Comparison of ENCODE assay signal across 14 cellular contexts in the genomic region with DNA sequence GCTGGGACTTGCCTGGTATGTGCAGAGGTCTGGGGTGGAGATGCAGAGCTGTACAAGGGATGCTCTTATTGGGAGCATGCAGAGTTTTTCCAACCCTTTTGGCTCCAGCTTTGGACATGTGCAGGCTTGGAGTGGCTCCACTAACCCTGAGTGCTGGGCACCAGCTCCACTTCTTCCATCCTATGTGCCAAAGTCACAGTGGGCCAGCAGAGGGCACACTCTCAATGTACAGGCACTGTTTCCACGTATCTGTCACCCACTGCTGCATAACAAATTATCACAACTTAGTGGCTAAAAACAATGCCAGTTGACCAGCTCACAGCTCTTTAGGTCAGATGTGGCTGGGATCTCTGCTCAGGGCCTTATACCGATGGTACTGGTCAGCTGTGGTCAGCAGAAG.
A peak's percentile ranks its signal among the peaks of the same experiment; 100 is the strongest.
DNase-seq lines count a peak whose midpoint lies in the region; ATAC-seq, FAIRE-seq and TF ChIP-seq lines count a peak whose summit lies in the region.
"Had no signal": no experiment of that assay in that cellular context is flagged by ENCODE, and none has a peak within 500 bp of the region (broad histone marks: within the 10 kb centered on the region; RNA-seq: fewer than 3 reads in every experiment).

No MANE protein-coding gene starts in this region.

- no peak overlapping the region for H3K4me3 Mint-ChIP-seq in activated CD4-positive, alpha-beta memory T cell treated with anti-CD3 and anti-CD28 coated beads, Interleukin-2, amount 10 ng/mL, durations not matched to agents 7 days and 5 days
- H3K4me3 Mint-ChIP-seq: memory B cell had no signal

- CTCF ChIA-PET in A673 (lab: Charles Lee): interaction anchor here (0.6 kb wide), 1 partner anchor 69 kb away, joined by 3 read pairs; no protein-coding TSS in a partner anchor
- CTCF ChIA-PET in activated CD4-positive, alpha-beta memory T cell treated with anti-CD3 and anti-CD28 coated beads, Interleukin-2, amount 10 ng/mL, durations not matched to agents 7 days and 5 days (lab: Charles Lee): interaction anchor here (0.7 to 1.6 kb wide), 7 partner anchors 51 to 228 kb away, joined by 3 to 13 read pairs (median 3); no protein-coding TSS in a partner anchor

- BruUV-seq in A673 (replicated peaks; lab: Mats Ljungman, UMichigan): no TSS peak

- no peaks in the 10 kb centered on the region for H3K9me3 ChIP-seq in A673 (ENCODE audit: low read depth, low read length, poor library complexity, severe bottlenecking)
- H3K9me3 ChIP-seq: right atrium auricular region, SJCRH30 had no signal

- peaks cover 3% of the 10 kb centered on the region for H3K27me3 Mint-ChIP-seq in activated CD4-positive, alpha-beta memory T cell treated with anti-CD3 and anti-CD28 coated beads, Interleukin-2, amount 10 ng/mL, durations not matched to agents 7 days and 5 days

- H3K36me3 Mint-ChIP-seq in activated CD4-positive, alpha-beta memory T cell treated with anti-CD3 and anti-CD28 coated beads, Interleukin-2, amount 10 ng/mL, durations not matched to agents 7 days and 5 days (ENCODE audit: low read depth): no peaks in the 10 kb centered on the region
- H3K36me3 Mint-ChIP-seq: memory B cell had no signal

- intact Hi-C loops in A673 (cut with micrococcal nuclease; ENCODE audit: unreplicated experiment): no loop called here

- TF ChIP-seq CTCF in A673 (conservative IDR thresholded peaks at IDR 0.05; ENCODE audit: low read depth, low read length): peak; percentile 27; the same call in 1 of the 2 replicates

- H3K4me1 Mint-ChIP-seq in activated CD4-positive, alpha-beta memory T cell treated with anti-CD3 and anti-CD28 coated beads, Interleukin-2, amount 10 ng/mL, durations not matched to agents 7 days and 5 days: no peaks in the 10 kb centered on the region
- H3K4me1 Mint-ChIP-seq: memory B cell had no signal

- H3K36me3 ChIP-seq in A673 (ENCODE audit: insufficient read depth, low read length, poor library complexity, severe bottlenecking): no peaks in the 10 kb centered on the region
- H3K36me3 ChIP-seq: BLaER1 treated with 17β-estradiol and CSF1 and Interleukin-3, amounts not matched to agents 10 nM and 100 nM; right atrium auricular region; SJCRH30 had no signal

- POLR2A ChIA-PET in A673 (lab: Charles Lee; ENCODE audit: low non-redundant PET): no interaction called here
- POLR2A ChIA-PET in activated CD4-positive, alpha-beta memory T cell treated with anti-CD3 and anti-CD28 coated beads, Interleukin-2, amount 10 ng/mL, durations not matched to agents 7 days and 5 days (lab: Charles Lee): no interaction called here

- FAIRE-seq in GM12892 (lab: Jason Lieb, UNC): no peak
- FAIRE-seq: colon had no signal

- no peak for TF ChIP-seq POLR2A in GM12892 (IDR thresholded peaks at IDR 0.05; ENCODE audit: low read depth, low read length)
- TF ChIP-seq POLR2A in GM18505 (IDR thresholded peaks at IDR 0.05; ENCODE audit: borderline replicate concordance, extremely low read depth, insufficient read depth, insufficient read length): no peak

- no peaks in the 10 kb centered on the region for H3K27me3 ChIP-seq in A673 (replicated peaks; ENCODE audit: insufficient read depth, low read depth, low read length, poor library complexity)
- H3K27me3 ChIP-seq: BLaER1 treated with 17β-estradiol and CSF1 and Interleukin-3, amounts not matched to agents 10 nM and 100 nM; right atrium auricular region; SJCRH30 had no signal

- no peak overlapping the region for H3K4me3 ChIP-seq in A673 (ENCODE audit: low read depth, low read length, poor library complexity, severe bottlenecking)
- H3K4me3 ChIP-seq: BLaER1 treated with 17β-estradiol and CSF1 and Interleukin-3, amounts not matched to agents 10 nM and 100 nM; right atrium auricular region; SJCRH30 had no signal

- H3K27ac Mint-ChIP-seq in activated CD4-positive, alpha-beta memory T cell treated with anti-CD3 and anti-CD28 coated beads, Interleukin-2, amount 10 ng/mL, durations not matched to agents 7 days and 5 days: no peak overlapping the region
- H3K27ac Mint-ChIP-seq: memory B cell had no signal

- ATAC-seq in HG02973 (IDR thresholded peaks at IDR 0.05; ENCODE audit: unreplicated experiment) (no peak), GM18505 (IDR thresholded peaks at IDR 0.05; ENCODE audit: unreplicated experiment) (no peak)

- DNase-seq in A673 (ENCODE audit: low spot score) (peak; percentile 4), KBM-7 (peak; percentile 3), medulla oblongata (ENCODE audit: extremely low spot score) (peak; percentile 14), GM12892 (ENCODE audit: insufficient read length) (no peak), NCI-H1105 treated with DMSO at 0.1 percent for 48 hours (lab: John Stamatoyannopoulos, UW) (no peak)
- peak; percentile 65 for DNase-seq in activated CD4-positive, alpha-beta memory T cell treated with anti-CD3 and anti-CD28 coated beads, Interleukin-2, amount 10 ng/mL, durations not matched to agents 7 days and 5 days
- DNase-seq: NCI-H1436 had no signal

- no peak overlapping the region for H3K27ac ChIP-seq in A673 (ENCODE audit: low read depth, low read length, poor library complexity, severe bottlenecking)
- H3K27ac ChIP-seq: BLaER1 treated with 17β-estradiol and CSF1 and Interleukin-3, amounts not matched to agents 10 nM and 100 nM; right atrium auricular region; SJCRH30 had no signal

- no peaks in the 10 kb centered on the region for H3K9me3 Mint-ChIP-seq in activated CD4-positive, alpha-beta memory T cell treated with anti-CD3 and anti-CD28 coated beads, Interleukin-2, amount 10 ng/mL, durations not matched to agents 7 days and 5 days

- no peaks in the 10 kb centered on the region for H3K4me1 ChIP-seq in A673 (ENCODE audit: insufficient read depth, low read length, poor library complexity, severe bottlenecking)
- H3K4me1 ChIP-seq: BLaER1 treated with 17β-estradiol and CSF1 and Interleukin-3, amounts not matched to agents 10 nM and 100 nM; SJCRH30 had no signal

- in situ Hi-C loops in KBM-7 (cut with MboI; ENCODE audit: low pct_unique_long_range_greater_than_20kb, low sequenced_read_pairs): no loop called here

Comparison
In these comparisons a context has a peak if more than half of its experiments do, and no peak if none do; other contexts are left out.
1. DNase-seq: peak in A673 (single experiment), KBM-7 (single experiment), activated CD4-positive, alpha-beta memory T cell treated with anti-CD3 and anti-CD28 coated beads, Interleukin-2, amount 10 ng/mL, durations not matched to agents 7 days and 5 days (single experiment) and medulla oblongata (single experiment); none in GM12892 (single experiment) and NCI-H1105 treated with DMSO at 0.1 percent for 48 hours (single experiment).